8 cellular contexts compared by ENCODE assay signal in genomic region chr2:73560915-73561314, GRCh38.
DNase-seq lines count a peak whose midpoint lies in the region; TF ChIP-seq lines count a peak whose summit lies in the region.
"Not testable (repeated sequence)": the region's sequence is repeated elsewhere in the genome, so short reads cannot be mapped to it uniquely, and the experiment has no call there.

No MANE protein-coding gene starts in this region.

- DNase-seq in BE2C (peak; percentile 6), HAP-1 (ENCODE audit: low spot score in 2 of 2) (peak; percentile 68 to 73), NCI-H2029 treated with DMSO at 0.1 percent for 48 hours (lab: John Stamatoyannopoulos, UW) (peak; percentile 93), NCI-H345 treated with DMSO at 0.1 percent for 48 hours (lab: John Stamatoyannopoulos, UW; ENCODE audit: unreplicated experiment) (peak; percentile 5), NCI-H82 treated with DMSO at 0.1 percent for 48 hours (lab: John Stamatoyannopoulos, UW; ENCODE audit: unreplicated experiment) (peak; percentile 45), amniotic epithelial cell (ENCODE audit: low read depth) (peak; percentile 35), fibroblast of the aortic adventitia (ENCODE audit: low read depth) (peak; percentile 11), retina (peak; percentile 6)

- H3K9me3 ChIP-seq in BE2C, HAP-1: not testable (repeated sequence)

- not testable (repeated sequence) for TF ChIP-seq CTCF in BE2C (IDR thresholded peaks at IDR 0.05; ENCODE audit: low read depth, low read length); fibroblast of the aortic adventitia (IDR thresholded peaks at IDR 0.05; ENCODE audit: insufficient read depth, low read length)

- in situ Hi-C loops in HAP-1 (cut with MboI; ENCODE audit: low sequenced_read_pairs) = not testable (repeated sequence)

- H3K36me3 ChIP-seq in BE2C; HAP-1 (replicated peaks): not testable (repeated sequence)

- not testable (repeated sequence) for H3K27me3 ChIP-seq in BE2C; HAP-1 (ENCODE audit: low read depth)

- not testable (repeated sequence) for H3K4me3 ChIP-seq in BE2C (ENCODE audit: low read depth, low read length); HAP-1; fibroblast of the aortic adventitia (ENCODE audit: low read depth, low read length)

- H3K4me1 ChIP-seq in BE2C = not testable (repeated sequence)
- H3K4me1 ChIP-seq in HAP-1 = peaks cover 13% of the 10 kb centered on the region

Comparison
In these comparisons a context has a peak if more than half of its experiments do, and no peak if none do; other contexts are left out.
1. DNase-seq: peak in every context shown above with its lines; median percentile 93 in NCI-H2029 treated with DMSO at 0.1 percent for 48 hours; 70 in HAP-1; 45 in NCI-H82 treated with DMSO at 0.1 percent for 48 hours; 35 in amniotic epithelial cell; 11 in fibroblast of the aortic adventitia; 6 in BE2C; 6 in retina; 5 in NCI-H345 treated with DMSO at 0.1 percent for 48 hours.